Comparison of ENCODE assay signal across 8 cellular contexts in genomic region chr4:150209140-150209829, GRCh38.
A peak's percentile ranks its signal among the peaks of the same experiment; 100 is the strongest.
DNase-seq lines count a peak whose midpoint lies in the region; ATAC-seq and TF ChIP-seq lines count a peak whose summit lies in the region.

No MANE protein-coding gene starts in this region.

- ATAC-seq in HG03520 (IDR thresholded peaks at IDR 0.05; ENCODE audit: unreplicated experiment) (peak; percentile 45), gastroesophageal sphincter (peak; percentile 69)
- no peak for ATAC-seq in CD4-positive, alpha-beta T cell (ENCODE audit: poor library complexity)

- no peaks in the 10 kb centered on the region for H3K4me1 Mint-ChIP-seq in CD4-positive, alpha-beta T cell (ENCODE audit: low read depth)

- TF ChIP-seq CTCF in gastroesophageal sphincter (IDR thresholded peaks at IDR 0.05) (peak; percentile 18 to 74 (median 70)), retinal pigment epithelial cell (conservative IDR thresholded peaks at IDR 0.05; ENCODE audit: low read depth, low read length) (peak; percentile 77)
- no peak for TF ChIP-seq CTCF in CD4-positive, alpha-beta T cell (IDR thresholded peaks at IDR 0.05)

- 61 to 74% methylated on average over 3 to 4 of the region's 6 CpGs for WGBS in gastroesophageal sphincter (ENCODE audit: low coverage in 1 of 2), 2 donors

- H3K27me3 ChIP-seq in gastroesophageal sphincter: no peaks in the 10 kb centered on the region
- H3K27me3 ChIP-seq in CD4-positive, alpha-beta T cell (ENCODE audit: control insufficient read depth, insufficient read depth, low read length): no peaks in the 10 kb centered on the region

- no peak for TF ChIP-seq POLR2A in gastroesophageal sphincter (IDR thresholded peaks at IDR 0.05)

- H3K27me3 Mint-ChIP-seq in CD4-positive, alpha-beta T cell: no peaks in the 10 kb centered on the region

- CTCF ChIA-PET in CD4-positive, alpha-beta T cell (lab: Charles Lee): no interaction called here

- no peaks in the 10 kb centered on the region for H3K36me3 ChIP-seq in gastroesophageal sphincter

- no peak for TF ChIP-seq EP300 in gastroesophageal sphincter (IDR thresholded peaks at IDR 0.05)

- no peaks in the 10 kb centered on the region for H3K9me3 ChIP-seq in gastroesophageal sphincter
- no peaks in the 10 kb centered on the region for H3K9me3 ChIP-seq in CD4-positive, alpha-beta T cell (ENCODE audit: control insufficient read depth, low read length)

- POLR2A ChIA-PET in CD4-positive, alpha-beta T cell (lab: Charles Lee): interaction anchor here (0.6 kb wide), 1 partner anchor 584 kb away, joined by 4 read pairs; no protein-coding TSS in a partner anchor

- DNase-seq in stimulated activated CD4-positive, alpha-beta T cell treated with anti-CD3 and anti-CD28 coated beads, Interleukin-1b, Interleukin-23, amount 100 ng/mL, for 48 hours: peak; percentile 10
- no peak for DNase-seq in stimulated activated CD4-positive, alpha-beta T cell treated with anti-CD3 and anti-CD28 coated beads, Interleukin-12 subunit alpha, Interleukin-12 subunit beta, amount 100 ng/mL, for 4 hours
- DNase-seq in SKM-1 (lab: John Stamatoyannopoulos, UW; ENCODE audit: unreplicated experiment): peak; percentile 7
- DNase-seq in retinal pigment epithelial cell (ENCODE audit: low read depth): no peak
- DNase-seq in CD4-positive, alpha-beta T cell: no peak
- no peak for DNase-seq in NCI-H2196 treated with DMSO at 0.1 percent for 48 hours (lab: John Stamatoyannopoulos, UW; ENCODE audit: unreplicated experiment)

- no peak overlapping the region for H3K27ac Mint-ChIP-seq in CD4-positive, alpha-beta T cell

- intact Hi-C loops in CD4-positive, alpha-beta T cell (cut with DNase I, micrococcal nuclease): no loop called here

- H3K4me3 ChIP-seq in gastroesophageal sphincter (no peak overlapping the region), retinal pigment epithelial cell (ENCODE audit: low read length) (no peak overlapping the region)

- H3K4me1 ChIP-seq in gastroesophageal sphincter: peaks cover 0 to 30% (median 0%) of the 10 kb centered on the region in 3 donors

- no peaks in the 10 kb centered on the region for H3K36me3 Mint-ChIP-seq in CD4-positive, alpha-beta T cell (ENCODE audit: low read depth)

- H3K27ac ChIP-seq in gastroesophageal sphincter: no peak overlapping the region
- H3K27ac ChIP-seq in CD4-positive, alpha-beta T cell (ENCODE audit: low read depth, low read length): no peak overlapping the region

- H3K9me3 Mint-ChIP-seq in CD4-positive, alpha-beta T cell: no peaks in the 10 kb centered on the region

- H3K4me3 Mint-ChIP-seq in CD4-positive, alpha-beta T cell: no peak overlapping the region

Comparison
In these comparisons a context has a peak if more than half of its experiments do, and no peak if none do; other contexts are left out.
1. DNase-seq: peak in stimulated activated CD4-positive, alpha-beta T cell treated with anti-CD3 and anti-CD28 coated beads, Interleukin-1b, Interleukin-23, amount 100 ng/mL, for 48 hours (single experiment) and SKM-1 (single experiment); none in stimulated activated CD4-positive, alpha-beta T cell treated with anti-CD3 and anti-CD28 coated beads, Interleukin-12 subunit alpha, Interleukin-12 subunit beta, amount 100 ng/mL, for 4 hours (single experiment), retinal pigment epithelial cell (single experiment), CD4-positive, alpha-beta T cell (0 of 10) and NCI-H2196 treated with DMSO at 0.1 percent for 48 hours (single experiment).